Comparison of ENCODE assay signal across 1 cellular context in the genomic region with DNA sequence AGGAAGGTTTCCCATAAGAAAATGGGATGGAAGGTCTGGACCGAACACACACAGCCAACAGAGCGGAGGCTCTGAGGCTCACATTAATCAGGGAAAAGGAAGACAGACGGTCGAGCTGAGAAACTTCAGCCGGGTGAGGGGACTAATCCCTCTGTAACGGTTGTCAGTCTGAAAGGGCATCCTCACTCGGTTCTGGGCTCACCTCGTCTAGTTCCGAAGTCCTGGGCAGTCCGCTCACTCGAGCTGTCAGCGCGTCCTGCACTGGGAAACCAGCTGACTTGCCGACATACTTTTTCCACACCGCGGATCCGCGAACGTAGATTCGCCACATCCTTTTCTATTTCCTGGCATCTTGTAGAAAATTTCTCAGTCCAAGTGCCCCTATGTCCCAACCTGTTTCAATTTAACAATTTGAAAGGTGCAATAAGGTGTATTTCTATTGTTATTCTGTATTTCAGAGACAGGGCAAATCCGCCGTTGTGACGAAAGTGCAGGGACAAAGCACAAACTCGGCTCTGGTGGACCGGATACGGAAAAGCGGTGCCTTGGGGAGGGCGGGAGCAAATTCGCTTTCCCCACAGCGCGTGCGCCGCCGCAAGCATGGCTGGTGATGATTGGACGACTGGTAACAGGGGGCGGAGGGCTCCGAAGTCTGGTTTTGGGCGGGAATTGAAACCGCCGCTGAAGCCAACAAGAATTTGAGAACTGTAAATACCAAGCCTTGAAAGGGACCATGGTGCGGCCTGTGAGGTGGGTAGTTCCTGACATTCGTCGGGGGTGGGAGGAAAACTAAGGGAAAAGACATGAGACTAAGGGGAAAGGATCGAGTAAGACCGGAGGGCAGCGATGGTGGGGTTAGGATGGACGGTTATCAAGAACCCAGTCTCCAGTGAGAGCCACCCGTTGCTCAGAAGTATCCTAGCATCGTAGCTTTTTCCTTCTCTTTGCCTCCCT.
TF ChIP-seq lines count a peak whose summit lies in the region.

A gene with protein sequence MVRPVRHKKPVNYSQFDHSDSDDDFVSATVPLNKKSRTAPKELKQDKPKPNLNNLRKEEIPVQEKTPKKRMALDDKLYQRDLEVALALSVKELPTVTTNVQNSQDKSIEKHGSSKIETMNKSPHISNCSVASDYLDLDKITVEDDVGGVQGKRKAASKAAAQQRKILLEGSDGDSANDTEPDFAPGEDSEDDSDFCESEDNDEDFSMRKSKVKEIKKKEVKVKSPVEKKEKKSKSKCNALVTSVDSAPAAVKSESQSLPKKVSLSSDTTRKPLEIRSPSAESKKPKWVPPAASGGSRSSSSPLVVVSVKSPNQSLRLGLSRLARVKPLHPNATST (plus strand): TSS at position 684 of the 954 bp plus-strand sequence. CDS start 50 bp downstream, at position 734.

TF ChIP-seq in K562, 482 proteins besides CTCF, POLR2A, EP300 and RAD21 (continued from another document):
- TF ChIP-seq, protein P1, sequence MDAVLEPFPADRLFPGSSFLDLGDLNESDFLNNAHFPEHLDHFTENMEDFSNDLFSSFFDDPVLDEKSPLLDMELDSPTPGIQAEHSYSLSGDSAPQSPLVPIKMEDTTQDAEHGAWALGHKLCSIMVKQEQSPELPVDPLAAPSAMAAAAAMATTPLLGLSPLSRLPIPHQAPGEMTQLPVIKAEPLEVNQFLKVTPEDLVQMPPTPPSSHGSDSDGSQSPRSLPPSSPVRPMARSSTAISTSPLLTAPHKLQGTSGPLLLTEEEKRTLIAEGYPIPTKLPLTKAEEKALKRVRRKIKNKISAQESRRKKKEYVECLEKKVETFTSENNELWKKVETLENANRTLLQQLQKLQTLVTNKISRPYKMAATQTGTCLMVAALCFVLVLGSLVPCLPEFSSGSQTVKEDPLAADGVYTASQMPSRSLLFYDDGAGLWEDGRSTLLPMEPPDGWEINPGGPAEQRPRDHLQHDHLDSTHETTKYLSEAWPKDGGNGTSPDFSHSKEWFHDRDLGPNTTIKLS (IDR thresholded peaks at IDR 0.05; ENCODE audit: borderline replicate concordance, low read depth): no peak
- peak; percentile 81 for TF ChIP-seq L3MBTL2 (IDR thresholded peaks at IDR 0.05)
- peak; percentile 74 for TF ChIP-seq HCFC1 (IDR thresholded peaks at IDR 0.05; ENCODE audit: low read depth, low read length)
- no peak for TF ChIP-seq JUN (IDR thresholded peaks at IDR 0.05; ENCODE audit: borderline replicate concordance, low read depth, low read length)
- no peak for TF ChIP-seq JUN (CRISPR knock-in tag; IDR thresholded peaks at IDR 0.05; ENCODE audit: borderline replicate concordance)
- no peak for TF ChIP-seq RCOR1 (IDR thresholded peaks at IDR 0.05; ENCODE audit: borderline replicate concordance in 1 of 2, low read depth in 2 of 2, low read length in 2 of 2)
- no peak for TF ChIP-seq ESRRB (CRISPR knock-in tag; IDR thresholded peaks at IDR 0.05; ENCODE audit: borderline replicate concordance)
- TF ChIP-seq SP1 (CRISPR knock-in tag; IDR thresholded peaks at IDR 0.05): 0 out of 2 replicates have a peak, but pooled peaks have one; percentile 19
- TF ChIP-seq, protein P2, sequence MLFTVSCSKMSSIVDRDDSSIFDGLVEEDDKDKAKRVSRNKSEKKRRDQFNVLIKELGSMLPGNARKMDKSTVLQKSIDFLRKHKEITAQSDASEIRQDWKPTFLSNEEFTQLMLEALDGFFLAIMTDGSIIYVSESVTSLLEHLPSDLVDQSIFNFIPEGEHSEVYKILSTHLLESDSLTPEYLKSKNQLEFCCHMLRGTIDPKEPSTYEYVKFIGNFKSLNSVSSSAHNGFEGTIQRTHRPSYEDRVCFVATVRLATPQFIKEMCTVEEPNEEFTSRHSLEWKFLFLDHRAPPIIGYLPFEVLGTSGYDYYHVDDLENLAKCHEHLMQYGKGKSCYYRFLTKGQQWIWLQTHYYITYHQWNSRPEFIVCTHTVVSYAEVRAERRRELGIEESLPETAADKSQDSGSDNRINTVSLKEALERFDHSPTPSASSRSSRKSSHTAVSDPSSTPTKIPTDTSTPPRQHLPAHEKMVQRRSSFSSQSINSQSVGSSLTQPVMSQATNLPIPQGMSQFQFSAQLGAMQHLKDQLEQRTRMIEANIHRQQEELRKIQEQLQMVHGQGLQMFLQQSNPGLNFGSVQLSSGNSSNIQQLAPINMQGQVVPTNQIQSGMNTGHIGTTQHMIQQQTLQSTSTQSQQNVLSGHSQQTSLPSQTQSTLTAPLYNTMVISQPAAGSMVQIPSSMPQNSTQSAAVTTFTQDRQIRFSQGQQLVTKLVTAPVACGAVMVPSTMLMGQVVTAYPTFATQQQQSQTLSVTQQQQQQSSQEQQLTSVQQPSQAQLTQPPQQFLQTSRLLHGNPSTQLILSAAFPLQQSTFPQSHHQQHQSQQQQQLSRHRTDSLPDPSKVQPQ (CRISPR knock-in tag; IDR thresholded peaks at IDR 0.05; ENCODE audit: borderline replicate concordance): no peak
- no peak for TF ChIP-seq ZBTB17 (CRISPR knock-in tag; IDR thresholded peaks at IDR 0.05)
- no peak for TF ChIP-seq FOXO4 (CRISPR knock-in tag; IDR thresholded peaks at IDR 0.05)
- TF ChIP-seq MIER1 (IDR thresholded peaks at IDR 0.05; ENCODE audit: low read depth): peak; percentile 39; the same call in 1 of the 2 replicates
- TF ChIP-seq RUNX1 (IDR thresholded peaks at IDR 0.05; ENCODE audit: low read depth): no peak
- peak; percentile 62 for TF ChIP-seq TAF7 (tag; IDR thresholded peaks at IDR 0.05)
- TF ChIP-seq, protein P3, sequence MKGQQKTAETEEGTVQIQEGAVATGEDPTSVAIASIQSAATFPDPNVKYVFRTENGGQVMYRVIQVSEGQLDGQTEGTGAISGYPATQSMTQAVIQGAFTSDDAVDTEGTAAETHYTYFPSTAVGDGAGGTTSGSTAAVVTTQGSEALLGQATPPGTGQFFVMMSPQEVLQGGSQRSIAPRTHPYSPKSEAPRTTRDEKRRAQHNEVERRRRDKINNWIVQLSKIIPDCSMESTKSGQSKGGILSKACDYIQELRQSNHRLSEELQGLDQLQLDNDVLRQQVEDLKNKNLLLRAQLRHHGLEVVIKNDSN (CRISPR knock-in tag; IDR thresholded peaks at IDR 0.05): peak; percentile 69
- no peak for TF ChIP-seq FOSL1 (tag; conservative IDR thresholded peaks at IDR 0.05)
- peak; percentile 80; the same call in 1 of the 2 replicates for TF ChIP-seq TOE1 (IDR thresholded peaks at IDR 0.05; ENCODE audit: borderline replicate concordance)
- no peak for TF ChIP-seq TOE1 (CRISPR knock-in tag; IDR thresholded peaks at IDR 0.05; ENCODE audit: borderline replicate concordance, low read depth)
- TF ChIP-seq, protein P4, sequence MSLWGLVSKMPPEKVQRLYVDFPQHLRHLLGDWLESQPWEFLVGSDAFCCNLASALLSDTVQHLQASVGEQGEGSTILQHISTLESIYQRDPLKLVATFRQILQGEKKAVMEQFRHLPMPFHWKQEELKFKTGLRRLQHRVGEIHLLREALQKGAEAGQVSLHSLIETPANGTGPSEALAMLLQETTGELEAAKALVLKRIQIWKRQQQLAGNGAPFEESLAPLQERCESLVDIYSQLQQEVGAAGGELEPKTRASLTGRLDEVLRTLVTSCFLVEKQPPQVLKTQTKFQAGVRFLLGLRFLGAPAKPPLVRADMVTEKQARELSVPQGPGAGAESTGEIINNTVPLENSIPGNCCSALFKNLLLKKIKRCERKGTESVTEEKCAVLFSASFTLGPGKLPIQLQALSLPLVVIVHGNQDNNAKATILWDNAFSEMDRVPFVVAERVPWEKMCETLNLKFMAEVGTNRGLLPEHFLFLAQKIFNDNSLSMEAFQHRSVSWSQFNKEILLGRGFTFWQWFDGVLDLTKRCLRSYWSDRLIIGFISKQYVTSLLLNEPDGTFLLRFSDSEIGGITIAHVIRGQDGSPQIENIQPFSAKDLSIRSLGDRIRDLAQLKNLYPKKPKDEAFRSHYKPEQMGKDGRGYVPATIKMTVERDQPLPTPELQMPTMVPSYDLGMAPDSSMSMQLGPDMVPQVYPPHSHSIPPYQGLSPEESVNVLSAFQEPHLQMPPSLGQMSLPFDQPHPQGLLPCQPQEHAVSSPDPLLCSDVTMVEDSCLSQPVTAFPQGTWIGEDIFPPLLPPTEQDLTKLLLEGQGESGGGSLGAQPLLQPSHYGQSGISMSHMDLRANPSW (CRISPR knock-in tag; IDR thresholded peaks at IDR 0.05): no peak
- TF ChIP-seq CEBPB (tag; IDR thresholded peaks at IDR 0.05): peak; percentile 13; the same call in 1 of the 2 replicates
- TF ChIP-seq ZNF274 (IDR thresholded peaks at IDR 0.05; ENCODE audit: borderline replicate concordance, low read depth, low read length): no peak
- TF ChIP-seq ZKSCAN1 (IDR thresholded peaks at IDR 0.05; ENCODE audit: low read depth, low read length): 0 out of 2 replicates have a peak, but pooled peaks have one; percentile 15
- TF ChIP-seq, protein P5, sequence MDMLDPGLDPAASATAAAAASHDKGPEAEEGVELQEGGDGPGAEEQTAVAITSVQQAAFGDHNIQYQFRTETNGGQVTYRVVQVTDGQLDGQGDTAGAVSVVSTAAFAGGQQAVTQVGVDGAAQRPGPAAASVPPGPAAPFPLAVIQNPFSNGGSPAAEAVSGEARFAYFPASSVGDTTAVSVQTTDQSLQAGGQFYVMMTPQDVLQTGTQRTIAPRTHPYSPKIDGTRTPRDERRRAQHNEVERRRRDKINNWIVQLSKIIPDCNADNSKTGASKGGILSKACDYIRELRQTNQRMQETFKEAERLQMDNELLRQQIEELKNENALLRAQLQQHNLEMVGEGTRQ (CRISPR knock-in tag; IDR thresholded peaks at IDR 0.05): peak; percentile 55; the same call in 1 of the 2 replicates
- TF ChIP-seq HMG20B (CRISPR knock-in tag; IDR thresholded peaks at IDR 0.05): no peak
- TF ChIP-seq TAF1 (IDR thresholded peaks at IDR 0.05; ENCODE audit: control insufficient read depth, extremely low read depth, insufficient read depth, low read length, severe bottlenecking): peak; percentile 76
- peak in 1 of 2 experiments; percentile 17; a peak in 1 of 4 replicates for TF ChIP-seq CSDE1 (IDR thresholded peaks at IDR 0.05)
- TF ChIP-seq HNRNPUL1 (IDR thresholded peaks at IDR 0.05; ENCODE audit: low read length): no peak
- TF ChIP-seq REST (CRISPR knock-in tag; IDR thresholded peaks at IDR 0.05; ENCODE audit: low read depth): no peak
- TF ChIP-seq TSC22D4 (tag; IDR thresholded peaks at IDR 0.05): no peak
- TF ChIP-seq TBP (optimal IDR thresholded peaks at IDR 0.05; ENCODE audit: low read depth, low read length): peak; percentile 49
- TF ChIP-seq RBM17 (IDR thresholded peaks at IDR 0.05; ENCODE audit: borderline replicate concordance, low read depth, low read length): no peak
- peak; percentile 45; the same call in 1 of the 2 replicates for TF ChIP-seq EGR1 (conservative IDR thresholded peaks at IDR 0.05)
- TF ChIP-seq EP400 (IDR thresholded peaks at IDR 0.05): peak; percentile 90
